In genomic region chr2:26901326-26902183, GRCh38 we compare ENCODE assay signal across 16 cellular contexts. TPM values are rescaled to one million over a fixed set of nuclear protein-coding genes. Genes with fewer than 3 reads are reported as not detected.
DNase-seq lines count a peak whose midpoint lies in the region; ATAC-seq and TF ChIP-seq lines count a peak whose summit lies in the region.
"Had no signal": no experiment of that assay in that cellular context is flagged by ENCODE, and none has a peak within 500 bp of the region (broad histone marks: within the 10 kb centered on the region; RNA-seq: fewer than 3 reads in every experiment).

No MANE protein-coding gene starts in this region.

- peak; percentile 19 for DNase-seq in NCI-H748 (lab: John Stamatoyannopoulos, UW; ENCODE audit: unreplicated experiment)
- DNase-seq in NCI-H748 treated with DMSO at 0.1 percent for 48 hours (lab: John Stamatoyannopoulos, UW) = no peak
- peak; percentile 19 for DNase-seq in choroid plexus epithelial cell (ENCODE audit: low read depth)
- peak; percentile 60 for DNase-seq in inferior parietal cortex (ENCODE audit: extremely low spot score)
- DNase-seq in upper lobe of left lung = peak; percentile 18 to 45
- DNase-seq: activated CD8-positive, alpha-beta T cell treated with anti-CD3 and anti-CD28 coated beads for 36 hours; activated gamma-delta T cell; brain microvascular endothelial cell; HFFc6; KBM-7; NCI-H446 treated with DMSO at 0.1 percent for 48 hours; upper lobe of right lung had no signal

- H3K27me3 ChIP-seq in upper lobe of left lung = no peaks in the 10 kb centered on the region
- H3K27me3 ChIP-seq: brain microvascular endothelial cell, upper lobe of right lung had no signal

- no peaks in the 10 kb centered on the region for H3K36me3 ChIP-seq in upper lobe of left lung
- H3K36me3 ChIP-seq: brain microvascular endothelial cell, upper lobe of right lung had no signal

- no peak overlapping the region for H3K4me3 ChIP-seq in choroid plexus epithelial cell (ENCODE audit: low read depth, low read length)
- H3K4me3 ChIP-seq in upper lobe of left lung = no peak overlapping the region
- H3K4me3 ChIP-seq: A549, upper lobe of right lung had no signal

- no peaks in the 10 kb centered on the region for H3K9me3 ChIP-seq in upper lobe of left lung
- H3K9me3 ChIP-seq: upper lobe of right lung had no signal

- H3K4me1 ChIP-seq in upper lobe of left lung = no peaks in the 10 kb centered on the region
- H3K4me1 ChIP-seq: A549, upper lobe of right lung had no signal

- WGBS in upper lobe of left lung, 2 donors = 53 to 60% methylated on average over 18 to 23 of the region's 23 CpGs

- peak in 1 of 2 donors; percentile 72 for ATAC-seq in upper lobe of left lung (ENCODE audit: low FRiP score in 2 of 2)
- ATAC-seq in HG02623 (IDR thresholded peaks at IDR 0.05; ENCODE audit: unreplicated experiment) = no peak
- ATAC-seq in HG02870 (IDR thresholded peaks at IDR 0.05; ENCODE audit: unreplicated experiment) = no peak
- ATAC-seq in GM18870 (IDR thresholded peaks at IDR 0.05; ENCODE audit: unreplicated experiment) = no peak
- ATAC-seq: A549; activated CD8-positive, alpha-beta T cell treated with anti-CD3 and anti-CD28 coated beads for 36 hours; upper lobe of right lung had no signal

- TF ChIP-seq POLR2A in upper lobe of left lung (IDR thresholded peaks at IDR 0.05) = no peak

- H3K27ac ChIP-seq in upper lobe of left lung = no peak overlapping the region
- H3K27ac ChIP-seq: A549, brain microvascular endothelial cell, upper lobe of right lung had no signal

- no peak for TF ChIP-seq EP300 in upper lobe of left lung (IDR thresholded peaks at IDR 0.05)

- TF ChIP-seq CTCF in choroid plexus epithelial cell (conservative IDR thresholded peaks at IDR 0.05; ENCODE audit: low read depth, low read length) = no peak
- TF ChIP-seq CTCF in upper lobe of left lung (IDR thresholded peaks at IDR 0.05) = no peak

RNA-seq across cellular contexts. Expression of gene DPYSL5, which starts 53.6 kb away (rescaled TPM):
- total RNA-seq in upper lobe of left lung = not detected
- total RNA-seq: activated CD8-positive, alpha-beta T cell treated with anti-CD3 and anti-CD28 coated beads for 36 hours; HFFc6; upper lobe of right lung had no signal
